In genomic region chr18:42211201-42211600, GRCh38 we compare ENCODE assay signal across 5 cellular contexts.
"Had no signal": no experiment of that assay in that cellular context is flagged by ENCODE, and none has a peak within 500 bp of the region (broad histone marks: within the 10 kb centered on the region; RNA-seq: fewer than 3 reads in every experiment).

No MANE protein-coding gene starts in this region.

- H3K27ac ChIP-seq: HL-60 had no signal

- H3K4me2 ChIP-seq: GM23338 had no signal

- H3K4me3 ChIP-seq: GM23338 had no signal

- DNase-seq: H9, HCEC 1CT, KBM-7 had no signal
